ENCODE assay signal across 3 cellular contexts in the genomic region with DNA sequence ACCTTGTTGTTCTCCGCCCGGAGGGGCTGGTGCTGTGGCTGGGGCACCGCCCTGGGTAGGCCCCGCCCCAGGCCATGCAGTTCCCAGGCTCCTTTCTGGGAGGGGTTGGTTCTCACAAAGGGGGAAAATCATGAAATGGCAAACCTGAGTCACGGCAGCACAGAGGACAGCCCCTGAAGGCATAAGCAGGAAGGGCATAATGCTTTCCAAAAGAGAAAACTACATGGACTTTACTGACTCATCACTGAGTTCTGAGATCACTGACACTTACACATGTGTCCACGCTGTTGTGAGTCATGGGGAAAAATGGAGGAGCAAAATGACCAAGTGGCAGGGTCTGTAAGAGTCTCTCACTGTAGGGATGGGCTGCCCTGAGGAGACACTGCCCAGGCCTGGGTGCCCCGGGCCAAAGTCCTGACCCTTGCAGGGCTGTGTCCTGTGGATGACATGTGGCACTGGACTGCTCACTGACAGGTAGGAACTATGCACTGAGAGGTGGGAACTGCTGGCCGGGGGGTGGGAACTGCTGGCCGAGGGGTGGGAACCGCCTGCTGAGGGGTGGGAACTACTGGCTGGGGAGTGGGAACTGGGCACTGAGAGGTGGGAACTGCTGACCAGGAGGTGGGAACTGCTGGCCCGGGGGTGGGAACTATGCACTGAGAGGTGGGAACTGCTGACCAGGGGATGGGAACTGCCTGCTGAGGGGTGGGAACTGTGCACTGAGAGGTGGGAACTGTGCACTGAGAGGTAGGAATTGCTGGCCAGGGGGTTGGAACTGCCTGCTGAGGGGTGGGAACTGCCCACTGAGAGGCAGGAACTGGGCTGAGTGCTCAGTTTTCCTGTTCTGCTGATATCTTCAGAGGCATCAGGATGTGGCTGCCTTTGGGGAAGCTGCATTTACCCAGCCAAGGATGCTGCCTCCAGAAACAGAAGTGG.
A peak's percentile ranks its signal among the peaks of the same experiment; 100 is the strongest.
TF ChIP-seq lines count a peak whose summit lies in the region.

No MANE protein-coding gene starts in this region.

TF ChIP-seq in A549, 52 proteins besides CTCF, POLR2A, EP300 and RAD21 (continued from another document):
- TF ChIP-seq FOSB (CRISPR knock-in tag; IDR thresholded peaks at IDR 0.05) = no peak
- TF ChIP-seq MAZ (IDR thresholded peaks at IDR 0.05; ENCODE audit: borderline replicate concordance, low read depth, low read length) = no peak
- TF ChIP-seq, protein P1, sequence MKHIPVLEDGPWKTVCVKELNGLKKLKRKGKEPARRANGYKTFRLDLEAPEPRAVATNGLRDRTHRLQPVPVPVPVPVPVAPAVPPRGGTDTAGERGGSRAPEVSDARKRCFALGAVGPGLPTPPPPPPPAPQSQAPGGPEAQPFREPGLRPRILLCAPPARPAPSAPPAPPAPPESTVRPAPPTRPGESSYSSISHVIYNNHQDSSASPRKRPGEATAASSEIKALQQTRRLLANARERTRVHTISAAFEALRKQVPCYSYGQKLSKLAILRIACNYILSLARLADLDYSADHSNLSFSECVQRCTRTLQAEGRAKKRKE (CRISPR knock-in tag; IDR thresholded peaks at IDR 0.05; ENCODE audit: low read depth) = no peak
- no peak for TF ChIP-seq HOXB5 (CRISPR knock-in tag; IDR thresholded peaks at IDR 0.05)
- no peak for TF ChIP-seq HEYL (CRISPR knock-in tag; IDR thresholded peaks at IDR 0.05)
- TF ChIP-seq JUNB (IDR thresholded peaks at IDR 0.05) = peak; percentile 56
TF ChIP-seq in A549: peak in this region for 3.

TF ChIP-seq in K562, 482 proteins besides CTCF, POLR2A, EP300 and RAD21 (continued from another document):
- TF ChIP-seq, protein P2, sequence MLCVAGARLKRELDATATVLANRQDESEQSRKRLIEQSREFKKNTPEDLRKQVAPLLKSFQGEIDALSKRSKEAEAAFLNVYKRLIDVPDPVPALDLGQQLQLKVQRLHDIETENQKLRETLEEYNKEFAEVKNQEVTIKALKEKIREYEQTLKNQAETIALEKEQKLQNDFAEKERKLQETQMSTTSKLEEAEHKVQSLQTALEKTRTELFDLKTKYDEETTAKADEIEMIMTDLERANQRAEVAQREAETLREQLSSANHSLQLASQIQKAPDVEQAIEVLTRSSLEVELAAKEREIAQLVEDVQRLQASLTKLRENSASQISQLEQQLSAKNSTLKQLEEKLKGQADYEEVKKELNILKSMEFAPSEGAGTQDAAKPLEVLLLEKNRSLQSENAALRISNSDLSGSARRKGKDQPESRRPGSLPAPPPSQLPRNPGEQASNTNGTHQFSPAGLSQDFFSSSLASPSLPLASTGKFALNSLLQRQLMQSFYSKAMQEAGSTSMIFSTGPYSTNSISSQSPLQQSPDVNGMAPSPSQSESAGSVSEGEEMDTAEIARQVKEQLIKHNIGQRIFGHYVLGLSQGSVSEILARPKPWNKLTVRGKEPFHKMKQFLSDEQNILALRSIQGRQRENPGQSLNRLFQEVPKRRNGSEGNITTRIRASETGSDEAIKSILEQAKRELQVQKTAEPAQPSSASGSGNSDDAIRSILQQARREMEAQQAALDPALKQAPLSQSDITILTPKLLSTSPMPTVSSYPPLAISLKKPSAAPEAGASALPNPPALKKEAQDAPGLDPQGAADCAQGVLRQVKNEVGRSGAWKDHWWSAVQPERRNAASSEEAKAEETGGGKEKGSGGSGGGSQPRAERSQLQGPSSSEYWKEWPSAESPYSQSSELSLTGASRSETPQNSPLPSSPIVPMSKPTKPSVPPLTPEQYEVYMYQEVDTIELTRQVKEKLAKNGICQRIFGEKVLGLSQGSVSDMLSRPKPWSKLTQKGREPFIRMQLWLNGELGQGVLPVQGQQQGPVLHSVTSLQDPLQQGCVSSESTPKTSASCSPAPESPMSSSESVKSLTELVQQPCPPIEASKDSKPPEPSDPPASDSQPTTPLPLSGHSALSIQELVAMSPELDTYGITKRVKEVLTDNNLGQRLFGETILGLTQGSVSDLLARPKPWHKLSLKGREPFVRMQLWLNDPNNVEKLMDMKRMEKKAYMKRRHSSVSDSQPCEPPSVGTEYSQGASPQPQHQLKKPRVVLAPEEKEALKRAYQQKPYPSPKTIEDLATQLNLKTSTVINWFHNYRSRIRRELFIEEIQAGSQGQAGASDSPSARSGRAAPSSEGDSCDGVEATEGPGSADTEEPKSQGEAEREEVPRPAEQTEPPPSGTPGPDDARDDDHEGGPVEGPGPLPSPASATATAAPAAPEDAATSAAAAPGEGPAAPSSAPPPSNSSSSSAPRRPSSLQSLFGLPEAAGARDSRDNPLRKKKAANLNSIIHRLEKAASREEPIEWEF (CRISPR knock-in tag; IDR thresholded peaks at IDR 0.05) = no peak
- peak; percentile 77; the same call in 1 of the 2 replicates for TF ChIP-seq FOSL1 (tag; conservative IDR thresholded peaks at IDR 0.05)
- TF ChIP-seq CEBPB (tag; IDR thresholded peaks at IDR 0.05) = no peak
- no peak; the same call in 1 of the 2 replicates for TF ChIP-seq JUND (IDR thresholded peaks at IDR 0.05; ENCODE audit: borderline replicate concordance, low read depth, low read length)
- TF ChIP-seq JUND (tag; IDR thresholded peaks at IDR 0.05; ENCODE audit: borderline replicate concordance, low read depth, low read length) = no peak
- peak; percentile 62 for TF ChIP-seq ATF3 (IDR thresholded peaks at IDR 0.05)
- no peak for TF ChIP-seq ATF3 (CRISPR knock-in tag; conservative IDR thresholded peaks at IDR 0.05)
- no peak for TF ChIP-seq CLOCK (CRISPR knock-in tag; IDR thresholded peaks at IDR 0.05; ENCODE audit: borderline replicate concordance)
- TF ChIP-seq STAT5A (IDR thresholded peaks at IDR 0.05; ENCODE audit: borderline replicate concordance, low read length) = no peak
- TF ChIP-seq ZNF134 (CRISPR knock-in tag; conservative IDR thresholded peaks at IDR 0.05) = no peak
- TF ChIP-seq MTF1 (CRISPR knock-in tag; IDR thresholded peaks at IDR 0.05; ENCODE audit: borderline replicate concordance) = no peak
- no peak for TF ChIP-seq RBM15 (IDR thresholded peaks at IDR 0.05; ENCODE audit: insufficient read depth, low read length)
- TF ChIP-seq GATA2 (CRISPR knock-in tag; IDR thresholded peaks at IDR 0.05) = no peak

TF ChIP-seq in HepG2, 621 proteins besides CTCF, POLR2A, EP300 and RAD21 (continued from another document):
- TF ChIP-seq BCLAF1 (IDR thresholded peaks at IDR 0.05) (no peak), SMARCC2 (IDR thresholded peaks at IDR 0.05) (no peak), FOXM1 (CRISPR knock-in tag; IDR thresholded peaks at IDR 0.05) (no peak), IRX3 (CRISPR knock-in tag; IDR thresholded peaks at IDR 0.05; ENCODE audit: borderline replicate concordance, low read depth) (no peak), GATAD2A (CRISPR knock-in tag; IDR thresholded peaks at IDR 0.05) (no peak), HBP1 (CRISPR knock-in tag; IDR thresholded peaks at IDR 0.05; ENCODE audit: low read depth) (no peak), ZNF331 (CRISPR knock-in tag; IDR thresholded peaks at IDR 0.05) (no peak), CREB1 (IDR thresholded peaks at IDR 0.05) (0 out of 2 replicates have a peak, but pooled peaks have one; percentile 25), CREB1 (CRISPR knock-in tag; IDR thresholded peaks at IDR 0.05) (no peak), FOSL2 (CRISPR knock-in tag; IDR thresholded peaks at IDR 0.05) (0 out of 2 replicates have a peak, but pooled peaks have one; percentile 20), SAFB2 (CRISPR knock-in tag; IDR thresholded peaks at IDR 0.05; ENCODE audit: borderline replicate concordance, low read depth) (no peak), ZNF18 (CRISPR knock-in tag; IDR thresholded peaks at IDR 0.05; ENCODE audit: insufficient replicate concordance) (peak; percentile 89), NFYB (CRISPR knock-in tag; IDR thresholded peaks at IDR 0.05) (no peak)
- TF ChIP-seq, protein P3, sequence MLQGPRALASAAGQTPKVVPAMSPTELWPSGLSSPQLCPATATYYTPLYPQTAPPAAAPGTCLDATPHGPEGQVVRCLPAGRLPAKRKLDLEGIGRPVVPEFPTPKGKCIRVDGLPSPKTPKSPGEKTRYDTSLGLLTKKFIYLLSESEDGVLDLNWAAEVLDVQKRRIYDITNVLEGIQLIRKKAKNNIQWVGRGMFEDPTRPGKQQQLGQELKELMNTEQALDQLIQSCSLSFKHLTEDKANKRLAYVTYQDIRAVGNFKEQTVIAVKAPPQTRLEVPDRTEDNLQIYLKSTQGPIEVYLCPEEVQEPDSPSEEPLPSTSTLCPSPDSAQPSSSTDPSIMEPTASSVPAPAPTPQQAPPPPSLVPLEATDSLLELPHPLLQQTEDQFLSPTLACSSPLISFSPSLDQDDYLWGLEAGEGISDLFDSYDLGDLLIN (CRISPR knock-in tag; IDR thresholded peaks at IDR 0.05; ENCODE audit: borderline replicate concordance) = no peak
TF ChIP-seq in HepG2: peak in this region for 3.
